ENCODE assay signal across 10 cellular contexts in genomic region chr3:23079976-23080375, GRCh38.
DNase-seq lines count a peak whose midpoint lies in the region; ATAC-seq and TF ChIP-seq lines count a peak whose summit lies in the region.
"Had no signal": no experiment of that assay in that cellular context is flagged by ENCODE, and none has a peak within 500 bp of the region (broad histone marks: within the 10 kb centered on the region; RNA-seq: fewer than 3 reads in every experiment).

No MANE protein-coding gene starts in this region.

- H3K27me3 ChIP-seq in esophagus squamous epithelium: no peaks in the 10 kb centered on the region
- no peaks in the 10 kb centered on the region for H3K27me3 ChIP-seq in psoas muscle (ENCODE audit: insufficient read depth in 3 of 3, low read length in 2 of 3)

- TF ChIP-seq CTCF in esophagus squamous epithelium (IDR thresholded peaks at IDR 0.05): no peak
- TF ChIP-seq CTCF in psoas muscle (IDR thresholded peaks at IDR 0.05): no peak

- no peak for TF ChIP-seq POLR2A in esophagus squamous epithelium (IDR thresholded peaks at IDR 0.05)
- no peak for TF ChIP-seq POLR2A in erythroblast (IDR thresholded peaks at IDR 0.05; ENCODE audit: low read length)

- peak overlapping the region in 3 of 4 donors; percentile 20 to 50 (median 23) for H3K4me3 ChIP-seq in esophagus squamous epithelium
- peak overlapping the region; percentile 49 for H3K4me3 ChIP-seq in psoas muscle

- H3K4me1 ChIP-seq in esophagus squamous epithelium: peaks cover 0 to 10% (median 0%) of the 10 kb centered on the region in 3 donors
- H3K4me1 ChIP-seq in psoas muscle: peaks cover 17% of the 10 kb centered on the region

- H3K27ac ChIP-seq in esophagus squamous epithelium (no peak overlapping the region), psoas muscle (peak overlapping the region; percentile 6)

- WGBS in esophagus squamous epithelium, 2 donors: 10 to 20% methylated on average over 7 of the region's 7 CpGs
- WGBS in psoas muscle, 3 donors: 12 to 17% (median 14%) methylated on average over 7 of the region's 7 CpGs

- DNase-seq in EH (ENCODE audit: low read depth) (peak; percentile 14), NCI-H226 (peak; percentile 61), esophagus squamous epithelium (lab: John Stamatoyannopoulos, UW) (no peak), psoas muscle (no peak), erythroblast (lab: John Stamatoyannopoulos, UW) (no peak), HT-29 (ENCODE audit: low spot score) (no peak)
- DNase-seq: activated CD8-positive, alpha-beta T cell treated with anti-CD3 and anti-CD28 coated beads, Interleukin-2, amount 10 ng/mL, durations not matched to agents 7 days and 5 days; SK-N-SH had no signal

- ATAC-seq in psoas muscle (peak; percentile 37 to 64 (median 59)), HG02798 (IDR thresholded peaks at IDR 0.05; ENCODE audit: poor library complexity, unreplicated experiment) (no peak), HG03175 (IDR thresholded peaks at IDR 0.05; ENCODE audit: unreplicated experiment) (no peak)
- ATAC-seq: activated CD8-positive, alpha-beta T cell treated with anti-CD3 and anti-CD28 coated beads, Interleukin-2, amount 10 ng/mL, durations not matched to agents 7 days and 5 days had no signal

- intact Hi-C loops in esophagus squamous epithelium (cut with DNase I) (no loop called here), psoas muscle (cut with DNase I) (no loop called here)

- H3K9me3 ChIP-seq in esophagus squamous epithelium: no peaks in the 10 kb centered on the region
- H3K9me3 ChIP-seq in psoas muscle: no peaks in the 10 kb centered on the region
- H3K9me3 ChIP-seq: SK-N-SH had no signal

- H3K36me3 ChIP-seq in esophagus squamous epithelium (no peaks in the 10 kb centered on the region), psoas muscle (ENCODE audit: insufficient read depth in 1 of 2, low read depth in 1 of 2) (no peaks in the 10 kb centered on the region)

Comparison
In these comparisons a context has a peak if more than half of its experiments do, and no peak if none do; other contexts are left out.
1. DNase-seq: peak in EH (single experiment) and NCI-H226 (single experiment); none in esophagus squamous epithelium (single experiment), psoas muscle (0 of 2), erythroblast (0 of 2) and HT-29 (single experiment).
2. ATAC-seq: peak in psoas muscle (4 of 4); none in HG02798 (single experiment) and HG03175 (single experiment).